8 cellular contexts compared by ENCODE assay signal in the genomic region with DNA sequence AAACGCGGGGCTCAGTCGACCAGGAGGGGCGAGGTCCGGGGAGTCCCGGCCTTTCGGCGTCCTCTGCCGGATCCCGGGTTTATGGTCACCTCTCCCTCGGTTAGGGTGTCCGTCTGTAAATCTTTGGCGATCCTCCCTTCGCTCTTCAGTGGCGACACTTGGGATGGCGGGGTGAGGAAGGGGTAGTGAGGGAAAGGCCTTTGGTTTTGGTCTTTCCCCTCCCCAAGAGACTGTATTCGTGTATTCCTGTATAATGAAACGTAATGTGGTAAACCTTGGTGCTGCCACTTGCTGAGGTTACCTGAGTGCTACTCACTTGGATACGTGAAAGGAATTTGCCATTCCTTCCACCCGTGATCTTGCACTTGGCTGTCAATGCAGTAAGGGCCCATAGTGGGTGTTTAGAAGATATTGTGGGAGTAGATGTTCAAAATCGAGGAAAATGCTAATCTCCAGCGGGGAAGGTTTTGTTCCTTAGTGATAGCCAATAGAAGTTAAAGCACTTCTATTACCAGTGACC. TPM values are rescaled to one million over a fixed set of nuclear protein-coding genes. Genes with fewer than 3 reads are reported as not detected.
DNase-seq lines count a peak whose midpoint lies in the region; ATAC-seq and TF ChIP-seq lines count a peak whose summit lies in the region.

No MANE protein-coding gene starts in this region.

- no peaks in the 10 kb centered on the region for H3K27me3 Mint-ChIP-seq in activated T-cell treated with anti-CD3 and anti-CD28 coated beads, Interleukin-2, amount 50 U/mL, for 72 hours (ENCODE audit: low read depth)
- H3K27me3 Mint-ChIP-seq in endothelial cell (ENCODE audit: unreplicated experiment), result peaks cover 4% of the 10 kb centered on the region

- peak overlapping the region; percentile 95 for H3K27ac Mint-ChIP-seq in activated T-cell treated with anti-CD3 and anti-CD28 coated beads, Interleukin-2, amount 50 U/mL, for 72 hours
- H3K27ac Mint-ChIP-seq in endothelial cell (ENCODE audit: unreplicated experiment), result peak overlapping the region; percentile 86

- peak overlapping the region; percentile 97 for H2AFZ ChIP-seq in Loucy (ENCODE audit: low read length)

- no peak for TF ChIP-seq POLR2A in ovary (IDR thresholded peaks at IDR 0.05)

- TF ChIP-seq CTCF in Loucy (conservative IDR thresholded peaks at IDR 0.05; ENCODE audit: low read length) (0 out of 2 replicates have a peak, but pooled peaks have one; percentile 13), endothelial cell (IDR thresholded peaks at IDR 0.05; ENCODE audit: unreplicated experiment) (no peak), ovary (IDR thresholded peaks at IDR 0.05) (no peak)

- peak overlapping the region; percentile 92 to 97 for H3K4me3 Mint-ChIP-seq in activated T-cell treated with anti-CD3 and anti-CD28 coated beads, Interleukin-2, amount 50 U/mL, for 72 hours
- H3K4me3 Mint-ChIP-seq in endothelial cell (ENCODE audit: unreplicated experiment), result peak overlapping the region; percentile 97

- peak in 1 of 2 donors; percentile 23 for ATAC-seq in activated T-cell treated with anti-CD3 and anti-CD28 coated beads, Interleukin-2, amount 50 U/mL, for 72 hours (replicated peaks in 1 of 2)
- no peak for ATAC-seq in HG03565 (IDR thresholded peaks at IDR 0.05; ENCODE audit: unreplicated experiment)

- H3K4me1 Mint-ChIP-seq in activated T-cell treated with anti-CD3 and anti-CD28 coated beads, Interleukin-2, amount 50 U/mL, for 72 hours (ENCODE audit: low read depth), result peaks cover 45% of the 10 kb centered on the region
- H3K4me1 Mint-ChIP-seq in endothelial cell (ENCODE audit: unreplicated experiment), result peaks cover 21% of the 10 kb centered on the region

- WGBS in ovary, 3 donors, result 2 to 3% (median 2%) methylated on average over 22 of the region's 22 CpGs

- peaks cover 52% of the 10 kb centered on the region for H3K79me2 ChIP-seq in Loucy (ENCODE audit: insufficient read depth, low read length)

- H3K4me3 ChIP-seq in Loucy (ENCODE audit: low read length, poor library complexity, severe bottlenecking) (peak overlapping the region; percentile 97), ovary (peak overlapping the region; percentile 61)

- H3K36me3 Mint-ChIP-seq in activated T-cell treated with anti-CD3 and anti-CD28 coated beads, Interleukin-2, amount 50 U/mL, for 72 hours (ENCODE audit: insufficient read depth in 2 of 2), result peaks cover 5 to 14% of the 10 kb centered on the region in 2 donors
- H3K36me3 Mint-ChIP-seq in endothelial cell (ENCODE audit: low read depth, unreplicated experiment), result peaks cover 9% of the 10 kb centered on the region

- intact Hi-C loops in ovary (cut with DNase I), result no loop called here

- H3K4me2 ChIP-seq in Loucy (ENCODE audit: low read depth, low read length, poor library complexity, severe bottlenecking), result peak overlapping the region; percentile 100

- H3K9me3 ChIP-seq in Loucy (ENCODE audit: insufficient read depth, low read depth, low read length) (no peaks in the 10 kb centered on the region), ovary (no peaks in the 10 kb centered on the region)

- no peak for DNase-seq in activated T-cell treated with anti-CD3 and anti-CD28 coated beads, Interleukin-2, amount 50 U/mL, for 72 hours
- DNase-seq in activated T-cell treated with anti-CD3 and anti-CD28 coated beads for 4 hours, result no peak
- DNase-seq in endothelial cell (ENCODE audit: low spot score), result no peak
- DNase-seq in ovary, result no peak
- no peak for DNase-seq in activated CD4-positive, CD25-positive, alpha-beta regulatory T cell treated with anti-CD3 and anti-CD28 coated beads, Interleukin-2, amount 50 U/mL, for 72 hours
- no peak for DNase-seq in NCI-H146 (lab: John Stamatoyannopoulos, UW)

- H3K9ac ChIP-seq in Loucy (ENCODE audit: low read depth, low read length, poor library complexity, severe bottlenecking), result peak overlapping the region; percentile 92

- H3K9me2 ChIP-seq in Loucy (replicated peaks; ENCODE audit: low read depth, low read length), result no peaks in the 10 kb centered on the region

- H3K27me3 ChIP-seq in Loucy (ENCODE audit: insufficient read depth, low read length, poor library complexity, severe bottlenecking) (no peaks in the 10 kb centered on the region), ovary (no peaks in the 10 kb centered on the region)

- H3K4me1 ChIP-seq in Loucy (ENCODE audit: insufficient read depth, low read length, poor library complexity, severe bottlenecking) (peaks cover 45% of the 10 kb centered on the region), ovary (ENCODE audit: insufficient read depth) (peaks cover 1% of the 10 kb centered on the region)

- peaks cover 20% of the 10 kb centered on the region for H4K20me1 ChIP-seq in Loucy (ENCODE audit: insufficient read depth, low read length, poor library complexity, severe bottlenecking)

- H3K36me3 ChIP-seq in Loucy (ENCODE audit: insufficient read depth, low read length) (no peaks in the 10 kb centered on the region; the same call in none of the 2 replicates), ovary (no peaks in the 10 kb centered on the region)

- no peaks in the 10 kb centered on the region for H3K9me3 Mint-ChIP-seq in activated T-cell treated with anti-CD3 and anti-CD28 coated beads, Interleukin-2, amount 50 U/mL, for 72 hours
- H3K9me3 Mint-ChIP-seq in endothelial cell (ENCODE audit: unreplicated experiment), result no peaks in the 10 kb centered on the region

- peak overlapping the region; percentile 54 to 88 for H3K27ac ChIP-seq in ovary

- TF ChIP-seq EP300 in ovary (IDR thresholded peaks at IDR 0.05), result no peak

- 0 out of 2 replicates have a peak, but pooled peaks cover 2% of the 10 kb centered on the region for H3F3A ChIP-seq in Loucy (ENCODE audit: low read depth)

RNA-seq across cellular contexts. Expression of a gene that starts 0.5 kb away (rescaled TPM):
- 10 to 100 TPM; 53.9 to 61.8 TPM for total RNA-seq in activated T-cell treated with anti-CD3 and anti-CD28 coated beads, Interleukin-2, amount 50 U/mL, for 72 hours
- total RNA-seq in endothelial cell (ENCODE audit: unreplicated experiment) (30.2 TPM), ovary (10 to 100 TPM; 29.1 to 48.5 (median 32.7) TPM)
- polyA plus RNA-seq in ovary, result 10 to 100 TPM; 21.3 to 27.3 TPM
